Comparison of ENCODE assay signal across 18 cellular contexts in genomic region chr12:74337951-74338350, GRCh38.
A peak's percentile ranks its signal among the peaks of the same experiment; 100 is the strongest.
DNase-seq lines count a peak whose midpoint lies in the region; ATAC-seq and TF ChIP-seq lines count a peak whose summit lies in the region.
"Had no signal": no experiment of that assay in that cellular context is flagged by ENCODE, and none has a peak within 500 bp of the region (broad histone marks: within the 10 kb centered on the region; RNA-seq: fewer than 3 reads in every experiment).

No MANE protein-coding gene starts in this region.

- peak overlapping the region; percentile 28 for H3K27ac ChIP-seq in RWPE2 (ENCODE audit: poor library complexity, severe bottlenecking)
- H3K27ac ChIP-seq in gastroesophageal sphincter: no peak overlapping the region
- H3K27ac ChIP-seq: KMS-11, neural progenitor cell, skin epidermis had no signal

- H3K4me3 ChIP-seq in RWPE2 (ENCODE audit: severe bottlenecking): no peak overlapping the region
- no peak overlapping the region for H3K4me3 ChIP-seq in skeletal muscle satellite cell (ENCODE audit: low read length)
- no peak overlapping the region for H3K4me3 ChIP-seq in lower leg skin (ENCODE audit: low read depth, poor library complexity, severe bottlenecking)
- H3K4me3 ChIP-seq in gastroesophageal sphincter: no peak overlapping the region
- H3K4me3 ChIP-seq: neural progenitor cell, skin epidermis had no signal

- 0 to 40% methylated on average over 1 of the region's 1 CpG for WGBS in lower leg skin, 2 donors
- WGBS in gastroesophageal sphincter (ENCODE audit: low coverage in 1 of 2), 2 donors: 22 to 50% methylated on average over 1 of the region's 1 CpG

- no peak for TF ChIP-seq CTCF in RWPE2 (IDR thresholded peaks at IDR 0.05; ENCODE audit: poor library complexity, severe bottlenecking)
- TF ChIP-seq CTCF in lower leg skin (IDR thresholded peaks at IDR 0.05): no peak
- TF ChIP-seq CTCF in gastroesophageal sphincter (IDR thresholded peaks at IDR 0.05): no peak

- no peak for TF ChIP-seq EP300 in gastroesophageal sphincter (IDR thresholded peaks at IDR 0.05)

- H3K4me3 Mint-ChIP-seq in immature natural killer cell: no peak overlapping the region
- H3K4me3 Mint-ChIP-seq: brain; CD8-positive, alpha-beta memory T cell; neural progenitor cell had no signal

- no peaks in the 10 kb centered on the region for H3K27me3 ChIP-seq in RWPE2 (ENCODE audit: insufficient read depth, poor library complexity, severe bottlenecking)
- no peaks in the 10 kb centered on the region for H3K27me3 ChIP-seq in skeletal muscle satellite cell (ENCODE audit: control insufficient read depth, insufficient read depth, low read length)
- H3K27me3 ChIP-seq in gastroesophageal sphincter: no peaks in the 10 kb centered on the region
- H3K27me3 ChIP-seq: neural progenitor cell had no signal

- TF ChIP-seq POLR2A in lower leg skin (IDR thresholded peaks at IDR 0.05) (no peak), gastroesophageal sphincter (IDR thresholded peaks at IDR 0.05) (no peak)

- peak; percentile 22 for DNase-seq in H4 (ENCODE audit: low spot score)
- no peak for DNase-seq in RWPE2 (ENCODE audit: low spot score)
- peak; percentile 9 for DNase-seq in fibroblast of gingiva (ENCODE audit: low read depth)
- DNase-seq in NCI-H2107 (lab: John Stamatoyannopoulos, UW): no peak
- DNase-seq in lower leg skin (ENCODE audit: low spot score in 2 of 2): no peak
- DNase-seq in immature natural killer cell: no peak
- DNase-seq: activated CD4-positive, alpha-beta T cell treated with anti-CD3 and anti-CD28 coated beads, Interleukin-2, amount 50 U/mL, for 48 hours; CD8-positive, alpha-beta memory T cell; hippocampal formation; NCI-H1930; NCI-H69 had no signal

- H3K27ac Mint-ChIP-seq in immature natural killer cell: no peak overlapping the region
- H3K27ac Mint-ChIP-seq: activated T-helper 2 cell treated with anti-CD3 and anti-CD28 coated beads, Interferon-gamma antibody, Interleukin-2, Interleukin-4, amounts not matched to agents 10 μg/mL and 5 μg/mL and 100 μg/mL, durations not matched to agents 14 hours and 24 hours and 36 hours; brain; CD8-positive, alpha-beta memory T cell; neural progenitor cell had no signal

- H3K27me3 Mint-ChIP-seq in immature natural killer cell (ENCODE audit: low read depth in 3 of 3): peaks cover 0 to 3% (median 3%) of the 10 kb centered on the region in 3 donors
- H3K27me3 Mint-ChIP-seq: brain; CD8-positive, alpha-beta memory T cell had no signal

- H3K36me3 ChIP-seq in RWPE2 (ENCODE audit: low read depth) (no peaks in the 10 kb centered on the region), skeletal muscle satellite cell (ENCODE audit: insufficient read depth, low read length) (no peaks in the 10 kb centered on the region), gastroesophageal sphincter (no peaks in the 10 kb centered on the region)
- H3K36me3 ChIP-seq: neural progenitor cell had no signal

- H3K9me3 Mint-ChIP-seq in immature natural killer cell: no peaks in the 10 kb centered on the region
- H3K9me3 Mint-ChIP-seq: activated T-helper 2 cell treated with anti-CD3 and anti-CD28 coated beads, Interferon-gamma antibody, Interleukin-2, Interleukin-4, amounts not matched to agents 10 μg/mL and 5 μg/mL and 100 μg/mL, durations not matched to agents 14 hours and 24 hours and 36 hours; brain; CD8-positive, alpha-beta memory T cell; neural progenitor cell had no signal

- peak overlapping the region; percentile 55 for H3K4me2 ChIP-seq in skeletal muscle satellite cell (ENCODE audit: low read length)
- H3K4me2 ChIP-seq: KMS-11, neural progenitor cell had no signal

- H3K9me3 ChIP-seq in RWPE2 (ENCODE audit: severe bottlenecking) (no peaks in the 10 kb centered on the region), skeletal muscle satellite cell (replicated peaks; ENCODE audit: low read length) (no peaks in the 10 kb centered on the region), gastroesophageal sphincter (no peaks in the 10 kb centered on the region)

- intact Hi-C loops in lower leg skin (cut with DNase I; ENCODE audit: low total_unique reads): no loop called here

- peak; percentile 99 for ATAC-seq in RWPE2 (ENCODE audit: low read depth)
- ATAC-seq in gastroesophageal sphincter: no peak

- no peak overlapping the region for H3K9ac ChIP-seq in skeletal muscle satellite cell (ENCODE audit: low read depth, low read length)
- H3K9ac ChIP-seq: KMS-11, neural progenitor cell had no signal

- no peaks in the 10 kb centered on the region for H3K4me1 Mint-ChIP-seq in immature natural killer cell
- H3K4me1 Mint-ChIP-seq: brain; CD8-positive, alpha-beta memory T cell; neural progenitor cell had no signal

- H3K4me1 ChIP-seq in RWPE2 (ENCODE audit: insufficient read depth, poor library complexity, severe bottlenecking): peaks cover 16% of the 10 kb centered on the region
- H3K4me1 ChIP-seq in skeletal muscle satellite cell (ENCODE audit: control insufficient read depth, insufficient read depth, low read length): peaks cover 33% of the 10 kb centered on the region
- H3K4me1 ChIP-seq in gastroesophageal sphincter: no peaks in the 10 kb centered on the region
- H3K4me1 ChIP-seq: neural progenitor cell had no signal

- no peaks in the 10 kb centered on the region for H3K36me3 Mint-ChIP-seq in immature natural killer cell
- H3K36me3 Mint-ChIP-seq: brain; CD8-positive, alpha-beta memory T cell; neural progenitor cell had no signal

Comparison
In these comparisons a context has a peak if more than half of its experiments do, and no peak if none do; other contexts are left out.
1. DNase-seq: peak in H4 (single experiment) and fibroblast of gingiva (single experiment); none in RWPE2 (single experiment), NCI-H2107 (single experiment), lower leg skin (0 of 2) and immature natural killer cell (0 of 3).